13 cellular contexts compared by ENCODE assay signal in genomic region chr5:66849803-66850202, GRCh38.
DNase-seq lines count a peak whose midpoint lies in the region; ATAC-seq and TF ChIP-seq lines count a peak whose summit lies in the region.
"Had no signal": no experiment of that assay in that cellular context is flagged by ENCODE, and none has a peak within 500 bp of the region (broad histone marks: within the 10 kb centered on the region; RNA-seq: fewer than 3 reads in every experiment).

No MANE protein-coding gene starts in this region.

- 61% methylated on average over 1 of the region's 1 CpG for WGBS in suprapubic skin

- no peak for TF ChIP-seq POLR2A in suprapubic skin (IDR thresholded peaks at IDR 0.05)

- TF ChIP-seq CTCF in RWPE2 (IDR thresholded peaks at IDR 0.05; ENCODE audit: poor library complexity, severe bottlenecking): no peak
- TF ChIP-seq CTCF in suprapubic skin (IDR thresholded peaks at IDR 0.05): no peak

- H3K4me1 Mint-ChIP-seq in activated naive CD4-positive, alpha-beta T cell treated with anti-CD3 and anti-CD28 coated beads, Interleukin-2, amount 50 U/mL, for 24 hours: peaks cover 9% of the 10 kb centered on the region
- peaks cover 13% of the 10 kb centered on the region for H3K4me1 Mint-ChIP-seq in activated naive CD4-positive, alpha-beta T cell treated with anti-CD3 and anti-CD28 coated beads for 36 hours (ENCODE audit: low read depth)
- peaks cover 14% of the 10 kb centered on the region for H3K4me1 Mint-ChIP-seq in activated T-cell treated with anti-CD3 and anti-CD28 coated beads, Interleukin-2, amount 50 U/mL, for 24 hours (ENCODE audit: low read depth)

- peak; percentile 78 for ATAC-seq in RWPE2 (ENCODE audit: low read depth)
- peak; percentile 76 for ATAC-seq in esophagus mucosa
- ATAC-seq: Panc1 had no signal

- H3K9me3 ChIP-seq in RWPE2 (ENCODE audit: severe bottlenecking) (no peaks in the 10 kb centered on the region), suprapubic skin (no peaks in the 10 kb centered on the region)

- peaks cover 11% of the 10 kb centered on the region for H3K27me3 Mint-ChIP-seq in activated naive CD4-positive, alpha-beta T cell treated with anti-CD3 and anti-CD28 coated beads, Interleukin-2, amount 50 U/mL, for 24 hours
- peaks cover 20% of the 10 kb centered on the region for H3K27me3 Mint-ChIP-seq in activated naive CD4-positive, alpha-beta T cell treated with anti-CD3 and anti-CD28 coated beads for 36 hours (ENCODE audit: low read depth)
- peaks cover 42% of the 10 kb centered on the region for H3K27me3 Mint-ChIP-seq in activated T-cell treated with anti-CD3 and anti-CD28 coated beads, Interleukin-2, amount 50 U/mL, for 24 hours

- TF ChIP-seq EP300 in suprapubic skin (IDR thresholded peaks at IDR 0.05): no peak

- H3K4me1 ChIP-seq in RWPE2 (ENCODE audit: insufficient read depth, poor library complexity, severe bottlenecking) (peaks cover 39% of the 10 kb centered on the region), suprapubic skin (peaks cover 8% of the 10 kb centered on the region)

- H3K4me3 Mint-ChIP-seq in activated naive CD4-positive, alpha-beta T cell treated with anti-CD3 and anti-CD28 coated beads, Interleukin-2, amount 50 U/mL, for 24 hours: no peak overlapping the region
- H3K4me3 Mint-ChIP-seq in activated naive CD4-positive, alpha-beta T cell treated with anti-CD3 and anti-CD28 coated beads for 36 hours: no peak overlapping the region
- no peak overlapping the region for H3K4me3 Mint-ChIP-seq in activated T-cell treated with anti-CD3 and anti-CD28 coated beads, Interleukin-2, amount 50 U/mL, for 24 hours
- H3K4me3 Mint-ChIP-seq: activated CD8-positive, alpha-beta memory T cell treated with anti-CD3 and anti-CD28 coated beads, Interleukin-2, amount 10 ng/mL, durations not matched to agents 7 days and 5 days; endodermal cell had no signal

- CTCF ChIA-PET in activated naive CD4-positive, alpha-beta T cell treated with anti-CD3 and anti-CD28 coated beads for 36 hours (lab: Charles Lee): interaction anchor here (1.0 to 1.2 kb wide), 2 partner anchors 20 to 38 kb away, joined by 3 read pairs; no protein-coding TSS in a partner anchor

- peak overlapping the region; percentile 4 for H3K27ac Mint-ChIP-seq in activated naive CD4-positive, alpha-beta T cell treated with anti-CD3 and anti-CD28 coated beads, Interleukin-2, amount 50 U/mL, for 24 hours
- no peak overlapping the region for H3K27ac Mint-ChIP-seq in activated naive CD4-positive, alpha-beta T cell treated with anti-CD3 and anti-CD28 coated beads for 36 hours
- no peak overlapping the region for H3K27ac Mint-ChIP-seq in activated T-cell treated with anti-CD3 and anti-CD28 coated beads, Interleukin-2, amount 50 U/mL, for 24 hours
- H3K27ac Mint-ChIP-seq: activated CD8-positive, alpha-beta memory T cell treated with anti-CD3 and anti-CD28 coated beads, Interleukin-2, amount 10 ng/mL, durations not matched to agents 7 days and 5 days had no signal

- no peaks in the 10 kb centered on the region for H3K36me3 Mint-ChIP-seq in activated naive CD4-positive, alpha-beta T cell treated with anti-CD3 and anti-CD28 coated beads, Interleukin-2, amount 50 U/mL, for 24 hours
- H3K36me3 Mint-ChIP-seq in activated naive CD4-positive, alpha-beta T cell treated with anti-CD3 and anti-CD28 coated beads for 36 hours (ENCODE audit: low read depth): no peaks in the 10 kb centered on the region
- no peaks in the 10 kb centered on the region for H3K36me3 Mint-ChIP-seq in activated T-cell treated with anti-CD3 and anti-CD28 coated beads, Interleukin-2, amount 50 U/mL, for 24 hours (ENCODE audit: low read depth)

- intact Hi-C loops in activated naive CD4-positive, alpha-beta T cell treated with anti-CD3 and anti-CD28 coated beads for 36 hours (cut with micrococcal nuclease): no loop called here

- H3K27me3 ChIP-seq in RWPE2 (ENCODE audit: insufficient read depth, poor library complexity, severe bottlenecking) (no peaks in the 10 kb centered on the region), suprapubic skin (no peaks in the 10 kb centered on the region)

- no peaks in the 10 kb centered on the region for H3K36me3 ChIP-seq in RWPE2 (ENCODE audit: low read depth)
- H3K36me3 ChIP-seq in suprapubic skin: no peaks in the 10 kb centered on the region

- H3K27ac ChIP-seq in RWPE2 (ENCODE audit: poor library complexity, severe bottlenecking) (peak overlapping the region; percentile 99), suprapubic skin (peak overlapping the region; percentile 0)

- no peaks in the 10 kb centered on the region for H3K9me3 Mint-ChIP-seq in activated naive CD4-positive, alpha-beta T cell treated with anti-CD3 and anti-CD28 coated beads, Interleukin-2, amount 50 U/mL, for 24 hours
- H3K9me3 Mint-ChIP-seq in activated naive CD4-positive, alpha-beta T cell treated with anti-CD3 and anti-CD28 coated beads for 36 hours: no peaks in the 10 kb centered on the region
- no peaks in the 10 kb centered on the region for H3K9me3 Mint-ChIP-seq in activated T-cell treated with anti-CD3 and anti-CD28 coated beads, Interleukin-2, amount 50 U/mL, for 24 hours
- H3K9me3 Mint-ChIP-seq: endodermal cell had no signal

- peak overlapping the region; percentile 1 for H3K4me3 ChIP-seq in RWPE2 (ENCODE audit: severe bottlenecking)
- no peak overlapping the region for H3K4me3 ChIP-seq in suprapubic skin

- no peak for DNase-seq in activated naive CD4-positive, alpha-beta T cell treated with anti-CD3 and anti-CD28 coated beads for 36 hours
- DNase-seq in RWPE2 (ENCODE audit: low spot score) (no peak), suprapubic skin (ENCODE audit: low spot score in 2 of 2) (no peak), activated gamma-delta T cell treated with Interleukin-2 at 50 U/mL for 16 hours (no peak), NCI-H2081 treated with DMSO at 0.1 percent for 48 hours (lab: John Stamatoyannopoulos, UW) (no peak)
- DNase-seq in activated T-cell treated with anti-CD3 and anti-CD28 coated beads, Interleukin-2, amount 50 U/mL, for 24 hours: no peak
- DNase-seq: activated CD8-positive, alpha-beta memory T cell treated with anti-CD3 and anti-CD28 coated beads, Interleukin-2, amount 10 ng/mL, durations not matched to agents 7 days and 5 days; anterior cingulate cortex; NCI-H187 treated with DMSO at 0.1 percent for 48 hours had no signal
